Comparison of ENCODE assay signal across 8 cellular contexts in genomic region chr1:1013105-1013921, GRCh38. TPM values are rescaled to one million over a fixed set of nuclear protein-coding genes. Genes with fewer than 3 reads are reported as not detected.
DNase-seq lines count a peak whose midpoint lies in the region; ATAC-seq and TF ChIP-seq lines count a peak whose summit lies in the region.

TSS of gene ISG15 (plus strand) at chr1:1013497. CDS start at chr1:1013574, 77 bp downstream.

- peak within 1 kb of the TSS; percentile 88 for H3K4me3 Mint-ChIP-seq in T-helper 1 cell treated with Interleukin-12 subunit alpha and Interleukin-12 subunit beta and Interleukin-4 antibody, amounts not matched to agents 30 μg/mL and 1 μg/mL, for 36 hours

- H3K4me1 ChIP-seq in Loucy (ENCODE audit: insufficient read depth, low read length, poor library complexity, severe bottlenecking) = peaks cover 27% of the 10 kb centered on the region
- H3K4me1 ChIP-seq in left ventricle myocardium inferior = peaks cover 25% of the 10 kb centered on the region
- peaks cover 11% of the 10 kb centered on the region for H3K4me1 ChIP-seq in psoas muscle
- H3K4me1 ChIP-seq in urinary bladder (ENCODE audit: insufficient read depth) = no peaks in the 10 kb centered on the region

- intact Hi-C loops in left ventricle myocardium inferior (cut with micrococcal nuclease) = no loop called here
- intact Hi-C loops in psoas muscle (cut with DNase I) = no loop called here

- no peaks in the 10 kb centered on the region for H3K27me3 ChIP-seq in Loucy (ENCODE audit: insufficient read depth, low read length, poor library complexity, severe bottlenecking)
- H3K27me3 ChIP-seq in left ventricle myocardium inferior (ENCODE audit: low read depth) = no peaks in the 10 kb centered on the region
- H3K27me3 ChIP-seq in psoas muscle (ENCODE audit: insufficient read depth in 3 of 3, low read length in 2 of 3) = no peaks in the 10 kb centered on the region

- H3K27me3 Mint-ChIP-seq in T-helper 1 cell treated with Interleukin-12 subunit alpha and Interleukin-12 subunit beta and Interleukin-4 antibody, amounts not matched to agents 30 μg/mL and 1 μg/mL, for 36 hours (ENCODE audit: low read depth) = peaks cover 2% of the 10 kb centered on the region

- no peaks in the 10 kb centered on the region for H3F3A ChIP-seq in Loucy (ENCODE audit: low read depth)

- ATAC-seq in GM21825 (IDR thresholded peaks at IDR 0.05; ENCODE audit: unreplicated experiment) (peak; percentile 77), psoas muscle (peak; percentile 88 to 96 (median 93))

- H3K4me3 ChIP-seq in Loucy (ENCODE audit: low read length, poor library complexity, severe bottlenecking) (peak within 1 kb of the TSS; percentile 77), left ventricle myocardium inferior (peak within 1 kb of the TSS; percentile 78), psoas muscle (peak within 1 kb of the TSS; percentile 79), urinary bladder (ENCODE audit: low read depth, low read length) (peak within 1 kb of the TSS; percentile 37)

- no peaks in the 10 kb centered on the region for H4K20me1 ChIP-seq in Loucy (ENCODE audit: insufficient read depth, low read length, poor library complexity, severe bottlenecking)

- H3K36me3 Mint-ChIP-seq in T-helper 1 cell treated with Interleukin-12 subunit alpha and Interleukin-12 subunit beta and Interleukin-4 antibody, amounts not matched to agents 30 μg/mL and 1 μg/mL, for 36 hours (ENCODE audit: low read depth) = peaks cover 17% of the 10 kb centered on the region

- H3K9me3 ChIP-seq in Loucy (ENCODE audit: insufficient read depth, low read depth, low read length) (no peaks in the 10 kb centered on the region), left ventricle myocardium inferior (replicated peaks) (no peaks in the 10 kb centered on the region), psoas muscle (no peaks in the 10 kb centered on the region)

- H3K36me3 ChIP-seq in Loucy (ENCODE audit: insufficient read depth, low read length) (no peaks in the 10 kb centered on the region), left ventricle myocardium inferior (no peaks in the 10 kb centered on the region), psoas muscle (ENCODE audit: insufficient read depth in 1 of 2, low read depth in 1 of 2) (no peaks in the 10 kb centered on the region), urinary bladder (ENCODE audit: insufficient read depth) (no peaks in the 10 kb centered on the region)

- peak within 1 kb of the TSS; percentile 80 for H3K9ac ChIP-seq in Loucy (ENCODE audit: low read depth, low read length, poor library complexity, severe bottlenecking)

- peaks cover 5% of the 10 kb centered on the region for H3K79me2 ChIP-seq in Loucy (ENCODE audit: insufficient read depth, low read length)

- peak within 1 kb of the TSS; percentile 97 for H3K27ac Mint-ChIP-seq in T-helper 1 cell treated with Interleukin-12 subunit alpha and Interleukin-12 subunit beta and Interleukin-4 antibody, amounts not matched to agents 30 μg/mL and 1 μg/mL, for 36 hours

- TF ChIP-seq CTCF in Loucy (conservative IDR thresholded peaks at IDR 0.05; ENCODE audit: low read length) = no peak
- no peak for TF ChIP-seq CTCF in left ventricle myocardium inferior (IDR thresholded peaks at IDR 0.05; ENCODE audit: borderline replicate concordance)
- no peak for TF ChIP-seq CTCF in psoas muscle (IDR thresholded peaks at IDR 0.05)

- no peaks in the 10 kb centered on the region for H3K9me2 ChIP-seq in Loucy (replicated peaks; ENCODE audit: low read depth, low read length)

- DNase-seq in ELF-1 (ENCODE audit: low read depth, low spot score) (peak; percentile 89), amniotic epithelial cell (ENCODE audit: low read depth) (peak; percentile 70), left ventricle myocardium inferior (peak; percentile 92), psoas muscle (peak; percentile 89 to 93)

- H3K4me1 Mint-ChIP-seq in T-helper 1 cell treated with Interleukin-12 subunit alpha and Interleukin-12 subunit beta and Interleukin-4 antibody, amounts not matched to agents 30 μg/mL and 1 μg/mL, for 36 hours (ENCODE audit: low read depth) = peaks cover 23% of the 10 kb centered on the region

- H3K27ac ChIP-seq in left ventricle myocardium inferior (replicated peaks) (peak within 1 kb of the TSS; percentile 93), psoas muscle (peak within 1 kb of the TSS; percentile 80), urinary bladder (ENCODE audit: low read depth) (peak within 1 kb of the TSS; percentile 62)

- peak within 1 kb of the TSS; percentile 92 for H3K4me2 ChIP-seq in Loucy (ENCODE audit: low read depth, low read length, poor library complexity, severe bottlenecking)

- H2AFZ ChIP-seq in Loucy (ENCODE audit: low read length) = peak within 1 kb of the TSS; percentile 72

- 2 to 7% (median 4%) methylated on average over 29 to 30 of the region's 30 CpGs for WGBS in psoas muscle, 3 donors
- WGBS in urinary bladder = 6% methylated on average over 30 of the region's 30 CpGs

- H3K9me3 Mint-ChIP-seq in T-helper 1 cell treated with Interleukin-12 subunit alpha and Interleukin-12 subunit beta and Interleukin-4 antibody, amounts not matched to agents 30 μg/mL and 1 μg/mL, for 36 hours = no peaks in the 10 kb centered on the region

RNA-seq across cellular contexts. Expression of gene ISG15, which starts in this region (rescaled TPM):
- 14.5 TPM for total RNA-seq in left ventricle myocardium inferior
- total RNA-seq in psoas muscle = 10 to 100 TPM in 1 of 4 donors, 1 to 10 TPM in 3; 2.9 to 12.4 (median 8.1) TPM
- polyA plus RNA-seq in psoas muscle = 10 to 100 TPM; 13.3 to 22.1 (median 17.1) TPM
- total RNA-seq in urinary bladder = 41.8 TPM
- 75.7 TPM for polyA plus RNA-seq in urinary bladder

Comparison
In these comparisons a context has a peak if more than half of its experiments do, and no peak if none do; other contexts are left out.
1. Peak in every context shown above with its lines: DNase-seq, ATAC-seq, H3K4me3 ChIP-seq and H3K27ac ChIP-seq.